ENCODE assay signal across 23 cellular contexts in genomic region chr6:142331601-142332000, GRCh38. TPM values are rescaled to one million over a fixed set of nuclear protein-coding genes. Genes with fewer than 3 reads are reported as not detected.
DNase-seq lines count a peak whose midpoint lies in the region; ATAC-seq and TF ChIP-seq lines count a peak whose summit lies in the region.
"Had no signal": no experiment of that assay in that cellular context is flagged by ENCODE, and none has a peak within 500 bp of the region (broad histone marks: within the 10 kb centered on the region; RNA-seq: fewer than 3 reads in every experiment).

No MANE protein-coding gene starts in this region.

- H3K9me3 ChIP-seq in CD4-positive, alpha-beta T cell (ENCODE audit: control insufficient read depth, low read length): no peaks in the 10 kb centered on the region
- H3K9me3 ChIP-seq in mesenchymal stem cell (ENCODE audit: control insufficient read depth, low read length) (no peaks in the 10 kb centered on the region), stomach (no peaks in the 10 kb centered on the region), A673 (ENCODE audit: low read depth, low read length, poor library complexity, severe bottlenecking) (no peaks in the 10 kb centered on the region)
- H3K9me3 ChIP-seq: SJSA1, tibial nerve had no signal

- no peak for DNase-seq in CD4-positive, alpha-beta T cell
- DNase-seq in HFFc6 (no peak), astrocyte of the hippocampus (ENCODE audit: low read depth, low spot score) (peak; percentile 14), mesenchymal stem cell (peak; percentile 35), stomach (no peak), NCI-H524 treated with DMSO at 0.1 percent for 48 hours (lab: John Stamatoyannopoulos, UW) (no peak), DMS114 treated with DMSO at 0.1 percent for 48 hours (lab: John Stamatoyannopoulos, UW; ENCODE audit: unreplicated experiment) (no peak), A673 (ENCODE audit: low spot score) (no peak)
- DNase-seq: activated CD4-positive, alpha-beta T cell treated with anti-CD3 and anti-CD28 coated beads, Interleukin-2, amount 50 U/mL, for 48 hours; activated T-cell treated with anti-CD3 and anti-CD28 coated beads, Interleukin-2, amount 50 U/mL, for 4 hours; GOT3; hippocampal formation; naive B cell; NCI-H187 treated with DMSO at 0.1 percent for 48 hours; NCI-H226; NCI-H82; stimulated activated naive B cell treated with anti-CD40 and anti-IgM and Interleukin-4, amounts not matched to agents 10 μg/mL and 1 μg/mL and 100 μg/mL, for 72 hours had no signal

- TF ChIP-seq EP300 in stomach (IDR thresholded peaks at IDR 0.05): no peak

- H4K8ac ChIP-seq in mesenchymal stem cell (ENCODE audit: low read length): no peak overlapping the region

- no peak for TF ChIP-seq POLR2A in stomach (IDR thresholded peaks at IDR 0.05)

- H4K91ac ChIP-seq in mesenchymal stem cell (ENCODE audit: low read length): no peak overlapping the region

- no peak overlapping the region for H3K4ac ChIP-seq in mesenchymal stem cell (ENCODE audit: low read depth in 1 of 2, low read length in 2 of 2)

- no peak overlapping the region for H3K4me3 Mint-ChIP-seq in CD4-positive, alpha-beta T cell
- 0 out of 2 replicates have a peak overlapping the region, but pooled peaks have one; percentile 42 for H3K4me3 Mint-ChIP-seq in HFFc6
- H3K4me3 Mint-ChIP-seq: activated T-cell treated with anti-CD3 and anti-CD28 coated beads, Interleukin-2, amount 50 U/mL, for 4 hours; CD4-positive, CD25-positive, alpha-beta regulatory T cell; naive B cell; stimulated activated naive B cell treated with anti-CD40 and anti-IgM and Interleukin-4, amounts not matched to agents 10 μg/mL and 1 μg/mL and 100 μg/mL, for 72 hours; T-helper 2 cell treated with Interferon-gamma antibody and Interleukin-4, amounts not matched to agents 5 μg/mL and 100 μg/mL, for 36 hours had no signal

- H3K4me1 ChIP-seq in mesenchymal stem cell (ENCODE audit: control insufficient read depth, insufficient read depth, low read depth, low read length): no peaks in the 10 kb centered on the region
- H3K4me1 ChIP-seq in stomach: peaks cover 0 to 7% (median 0%) of the 10 kb centered on the region in 4 donors
- no peaks in the 10 kb centered on the region for H3K4me1 ChIP-seq in A673 (ENCODE audit: insufficient read depth, low read length, poor library complexity, severe bottlenecking)

- H3K27me3 ChIP-seq in CD4-positive, alpha-beta T cell (ENCODE audit: control insufficient read depth, insufficient read depth, low read length): no peaks in the 10 kb centered on the region
- H3K27me3 ChIP-seq in mesenchymal stem cell (ENCODE audit: control insufficient read depth in 1 of 2, insufficient read depth in 1 of 2, low read length in 2 of 2) (no peaks in the 10 kb centered on the region), stomach (no peaks in the 10 kb centered on the region), A673 (replicated peaks; ENCODE audit: insufficient read depth, low read depth, low read length, poor library complexity) (no peaks in the 10 kb centered on the region)
- H3K27me3 ChIP-seq: SJSA1, tibial nerve had no signal

- no peak overlapping the region for H2AK5ac ChIP-seq in mesenchymal stem cell (ENCODE audit: low read length, severe bottlenecking)

- H3K4me3 ChIP-seq in mesenchymal stem cell (ENCODE audit: insufficient read depth in 1 of 2, low read depth in 1 of 2, low read length in 2 of 2): no peak overlapping the region
- H3K4me3 ChIP-seq in stomach: no peak overlapping the region
- H3K4me3 ChIP-seq in A673 (ENCODE audit: low read depth, low read length, poor library complexity, severe bottlenecking): no peak overlapping the region
- H3K4me3 ChIP-seq: GM12878, SJSA1, tibial nerve had no signal

- H3K27ac ChIP-seq in CD4-positive, alpha-beta T cell (ENCODE audit: low read depth, low read length): no peak overlapping the region
- H3K27ac ChIP-seq in mesenchymal stem cell (ENCODE audit: low read length, poor library complexity, severe bottlenecking) (no peak overlapping the region), stomach (no peak overlapping the region), A673 (ENCODE audit: low read depth, low read length, poor library complexity, severe bottlenecking) (no peak overlapping the region)
- H3K27ac ChIP-seq: KMS-11, SJSA1 had no signal

- TF ChIP-seq CTCF in CD4-positive, alpha-beta T cell (IDR thresholded peaks at IDR 0.05): no peak
- TF ChIP-seq CTCF in HFFc6 (IDR thresholded peaks at IDR 0.05): no peak
- no peak for TF ChIP-seq CTCF in stomach (IDR thresholded peaks at IDR 0.05)
- TF ChIP-seq CTCF in A673 (conservative IDR thresholded peaks at IDR 0.05; ENCODE audit: low read depth, low read length): no peak

- no TSS peak for BruUV-seq in A673 (replicated peaks; lab: Mats Ljungman, UMichigan)

- no peak for ATAC-seq in CD4-positive, alpha-beta T cell (ENCODE audit: poor library complexity)
- ATAC-seq: GM12878; stimulated activated naive B cell treated with anti-CD40 and anti-IgM and Interleukin-4, amounts not matched to agents 10 μg/mL and 1 μg/mL and 100 μg/mL, for 72 hours had no signal

- no CpG with 5 or more reads among the region's 3 CpGs for WGBS in mesenchymal stem cell
- 77 to 93% (median 81%) methylated on average over 3 of the region's 3 CpGs for WGBS in stomach, 5 donors

- H3K27me3 Mint-ChIP-seq in CD4-positive, alpha-beta T cell: no peaks in the 10 kb centered on the region
- H3K27me3 Mint-ChIP-seq in HFFc6 (ENCODE audit: insufficient read depth): no peaks in the 10 kb centered on the region
- H3K27me3 Mint-ChIP-seq: CD4-positive, CD25-positive, alpha-beta regulatory T cell; naive B cell; stimulated activated naive B cell treated with anti-CD40 and anti-IgM and Interleukin-4, amounts not matched to agents 10 μg/mL and 1 μg/mL and 100 μg/mL, for 72 hours had no signal

- H3K9ac ChIP-seq in mesenchymal stem cell (ENCODE audit: low read length): peak overlapping the region; percentile 60
- H3K9ac ChIP-seq: KMS-11 had no signal

- peaks cover 2% of the 10 kb centered on the region for H3K79me1 ChIP-seq in mesenchymal stem cell (replicated peaks; ENCODE audit: low read length, poor library complexity, severe bottlenecking)

- no peak overlapping the region for H2BK15ac ChIP-seq in mesenchymal stem cell (ENCODE audit: low read depth, poor library complexity, severe bottlenecking)

- no peak overlapping the region for H3K23ac ChIP-seq in mesenchymal stem cell (ENCODE audit: low read length in 2 of 2)

- intact Hi-C loops in CD4-positive, alpha-beta T cell (cut with DNase I, micrococcal nuclease): no loop called here
- intact Hi-C loops in stomach (cut with DNase I; ENCODE audit: low total_unique reads): no loop called here
- intact Hi-C loops in A673 (cut with micrococcal nuclease; ENCODE audit: unreplicated experiment): no loop called here

- no peak overlapping the region for H2BK120ac ChIP-seq in mesenchymal stem cell (ENCODE audit: low read depth, low read length)

- no peak overlapping the region for H2BK12ac ChIP-seq in mesenchymal stem cell (ENCODE audit: low read length in 2 of 2)

- H3K36me3 ChIP-seq in mesenchymal stem cell (ENCODE audit: control insufficient read depth in 1 of 2, insufficient read depth in 2 of 2, low read depth in 1 of 2, low read length in 2 of 2) (no peaks in the 10 kb centered on the region), stomach (no peaks in the 10 kb centered on the region), A673 (ENCODE audit: insufficient read depth, low read length, poor library complexity, severe bottlenecking) (no peaks in the 10 kb centered on the region)
- H3K36me3 ChIP-seq: SJSA1, tibial nerve had no signal

- no peak overlapping the region for H3K4me2 ChIP-seq in mesenchymal stem cell (ENCODE audit: low read length, poor library complexity, severe bottlenecking)
- H3K4me2 ChIP-seq: KMS-11 had no signal

- no peaks in the 10 kb centered on the region for H3K36me3 Mint-ChIP-seq in CD4-positive, alpha-beta T cell (ENCODE audit: low read depth)
- peaks cover 11% of the 10 kb centered on the region for H3K36me3 Mint-ChIP-seq in HFFc6 (ENCODE audit: low read depth)
- H3K36me3 Mint-ChIP-seq: CD4-positive, CD25-positive, alpha-beta regulatory T cell; naive B cell; stimulated activated naive B cell treated with anti-CD40 and anti-IgM and Interleukin-4, amounts not matched to agents 10 μg/mL and 1 μg/mL and 100 μg/mL, for 72 hours had no signal

- peaks cover 10% of the 10 kb centered on the region for H3K4me1 Mint-ChIP-seq in CD4-positive, alpha-beta T cell (ENCODE audit: low read depth)
- peaks cover 52% of the 10 kb centered on the region for H3K4me1 Mint-ChIP-seq in HFFc6 (ENCODE audit: low read depth)
- H3K4me1 Mint-ChIP-seq: naive B cell; stimulated activated naive B cell treated with anti-CD40 and anti-IgM and Interleukin-4, amounts not matched to agents 10 μg/mL and 1 μg/mL and 100 μg/mL, for 72 hours had no signal

- no peak overlapping the region for H2AFZ ChIP-seq in mesenchymal stem cell (ENCODE audit: low read depth, low read length)

- H2BK5ac ChIP-seq in mesenchymal stem cell (ENCODE audit: low read depth, low read length, poor library complexity, severe bottlenecking): no peak overlapping the region

- no peaks in the 10 kb centered on the region for H3K9me3 Mint-ChIP-seq in CD4-positive, alpha-beta T cell
- no peaks in the 10 kb centered on the region for H3K9me3 Mint-ChIP-seq in HFFc6
- H3K9me3 Mint-ChIP-seq: activated T-cell treated with anti-CD3 and anti-CD28 coated beads, Interleukin-2, amount 50 U/mL, for 4 hours; CD4-positive, CD25-positive, alpha-beta regulatory T cell; naive B cell; stimulated activated naive B cell treated with anti-CD40 and anti-IgM and Interleukin-4, amounts not matched to agents 10 μg/mL and 1 μg/mL and 100 μg/mL, for 72 hours; T-helper 2 cell treated with Interferon-gamma antibody and Interleukin-4, amounts not matched to agents 5 μg/mL and 100 μg/mL, for 36 hours had no signal

- no peak overlapping the region for H3K18ac ChIP-seq in mesenchymal stem cell (ENCODE audit: low read depth in 1 of 2, low read length in 2 of 2)

- peak overlapping the region; percentile 34 for H3K27ac Mint-ChIP-seq in CD4-positive, alpha-beta T cell
- H3K27ac Mint-ChIP-seq in HFFc6: peak overlapping the region; percentile 79
- H3K27ac Mint-ChIP-seq: CD4-positive, CD25-positive, alpha-beta regulatory T cell; naive B cell; stimulated activated naive B cell treated with anti-CD40 and anti-IgM and Interleukin-4, amounts not matched to agents 10 μg/mL and 1 μg/mL and 100 μg/mL, for 72 hours; T-helper 2 cell treated with Interferon-gamma antibody and Interleukin-4, amounts not matched to agents 5 μg/mL and 100 μg/mL, for 36 hours had no signal

- CTCF ChIA-PET in CD4-positive, alpha-beta T cell (lab: Charles Lee): interaction anchor here (1.0 kb wide), 1 partner anchor 11 kb away, joined by 3 read pairs; no protein-coding TSS in a partner anchor
- CTCF ChIA-PET in A673 (lab: Charles Lee): no interaction called here

- POLR2A ChIA-PET in CD4-positive, alpha-beta T cell (lab: Charles Lee): interaction anchor here (0.9 to 1.2 kb wide), 2 partner anchors 9 to 26 kb away, joined by 4 to 5 read pairs; no protein-coding TSS in a partner anchor
- POLR2A ChIA-PET in A673 (lab: Charles Lee; ENCODE audit: low non-redundant PET): no interaction called here

- H3K14ac ChIP-seq in mesenchymal stem cell (ENCODE audit: low read length in 2 of 2): no peak overlapping the region

RNA-seq across cellular contexts. Expression of gene ADGRG6, which starts 29.8 kb away (rescaled TPM):
- total RNA-seq in CD4-positive, alpha-beta T cell: under 1 TPM; 0.31 to 0.63 TPM
- total RNA-seq in HFFc6 (2021; fragmentation: NEBNext Ultra II Directional; extraction: Animal tissue kit (Norgen Biotek cat#: 25700)): 10 to 100 TPM; 27.4 to 73.2 (median 29.7) TPM
- polyA plus RNA-seq in mesenchymal stem cell (2013, experiment 1 of 2): 32.6 TPM
- 33.3 TPM for polyA plus RNA-seq in mesenchymal stem cell (2013, experiment 2 of 2)
- total RNA-seq in stomach (100 to 1,000 TPM in 1 of 5 donors, 10 to 100 TPM in 2, 1 to 10 TPM in 2; 8.2 to 102 (median 26.2) TPM), A673 (2021) (0.46 and 0.49 TPM in 2 replicates)
- polyA plus RNA-seq in stomach: 1 to 10 TPM; 1.1 to 4.6 (median 2.1) TPM
- polyA plus RNA-seq: CD4-positive, CD25-positive, alpha-beta regulatory T cell had no signal

Comparison
In these comparisons a context has a peak if more than half of its experiments do, and no peak if none do; other contexts are left out.
1. DNase-seq: peak in astrocyte of the hippocampus (single experiment) and mesenchymal stem cell (single experiment); none in CD4-positive, alpha-beta T cell (0 of 10), HFFc6 (single experiment), stomach (single experiment), NCI-H524 treated with DMSO at 0.1 percent for 48 hours (single experiment), DMS114 treated with DMSO at 0.1 percent for 48 hours (single experiment) and A673 (single experiment).